Comparison of ENCODE assay signal across 18 cellular contexts in the genomic region with DNA sequence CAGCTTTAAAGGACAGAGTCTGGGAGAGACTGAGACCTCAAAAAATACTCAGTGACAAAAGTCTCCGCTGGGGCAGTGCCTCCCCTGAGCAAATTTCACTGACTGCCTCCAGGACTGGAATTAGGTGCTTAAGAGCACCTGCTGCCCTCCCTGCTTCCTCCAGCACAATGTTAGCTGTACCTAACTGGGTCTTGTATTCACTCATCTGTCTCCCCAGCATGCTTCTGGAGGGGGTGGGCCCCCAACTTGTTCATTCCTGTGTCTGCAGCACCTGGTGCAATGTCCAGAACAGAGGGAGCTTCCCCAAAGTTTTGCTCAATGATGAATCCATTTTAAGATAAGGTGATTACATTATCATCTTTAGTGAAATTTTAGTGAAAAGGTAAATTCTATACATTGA.
A peak's percentile ranks its signal among the peaks of the same experiment; 100 is the strongest.
DNase-seq lines count a peak whose midpoint lies in the region; ATAC-seq and TF ChIP-seq lines count a peak whose summit lies in the region.
"Had no signal": no experiment of that assay in that cellular context is flagged by ENCODE, and none has a peak within 500 bp of the region (broad histone marks: within the 10 kb centered on the region; RNA-seq: fewer than 3 reads in every experiment).

No MANE protein-coding gene starts in this region.

- H3K27me3 ChIP-seq in BLaER1 treated with 17β-estradiol and CSF1 and Interleukin-3, amounts not matched to agents 10 nM and 100 nM: no peaks in the 10 kb centered on the region
- H3K27me3 ChIP-seq in left lung: no peaks in the 10 kb centered on the region
- H3K27me3 ChIP-seq in brain microvascular endothelial cell (replicated peaks): no peaks in the 10 kb centered on the region
- H3K27me3 ChIP-seq: gastrocnemius medialis, MG63, stomach, vagina had no signal

- H3K9ac ChIP-seq in BLaER1 treated with 17β-estradiol and CSF1 and Interleukin-3, amounts not matched to agents 10 nM and 100 nM: peak overlapping the region in 8 of 11 experiments; percentile 46 to 74 (median 52); a peak in 14 of 22 replicates

- ATAC-seq in GM19397 (IDR thresholded peaks at IDR 0.05; ENCODE audit: unreplicated experiment) (peak; percentile 34), HG02870 (IDR thresholded peaks at IDR 0.05; ENCODE audit: unreplicated experiment) (peak; percentile 49), HG03469 (IDR thresholded peaks at IDR 0.05; ENCODE audit: unreplicated experiment) (peak; percentile 27), left lung (no peak), esophagus mucosa (no peak)
- ATAC-seq: activated T-cell treated with anti-CD3 and anti-CD28 coated beads, Interleukin-2, amount 50 U/mL, for 72 hours; gastrocnemius medialis; Right ventricle myocardium inferior had no signal

- H3K36me3 ChIP-seq in BLaER1 treated with 17β-estradiol and CSF1 and Interleukin-3, amounts not matched to agents 10 nM and 100 nM: peaks cover 0 to 4% (median 0%) of the 10 kb centered on the region in 11 experiments; a peak in 3 of 22 replicates
- no peaks in the 10 kb centered on the region for H3K36me3 ChIP-seq in left lung
- no peaks in the 10 kb centered on the region for H3K36me3 ChIP-seq in brain microvascular endothelial cell (replicated peaks)
- H3K36me3 ChIP-seq: gastrocnemius medialis, MG63, stomach, vagina had no signal

- in situ Hi-C loops in brain microvascular endothelial cell (cut with HindIII; ENCODE audit: low pct_ligation_motif_present, low sequenced_read_pairs): no loop called here

- H3K4me3 ChIP-seq in BLaER1 treated with 17β-estradiol and CSF1 and Interleukin-3, amounts not matched to agents 10 nM and 100 nM: peak overlapping the region in 7 of 10 experiments; percentile 46 to 67 (median 56); a peak in 14 of 20 replicates
- H3K4me3 ChIP-seq in left lung (no peak overlapping the region), brain microvascular endothelial cell (ENCODE audit: low read depth, low read length) (no peak overlapping the region)
- H3K4me3 ChIP-seq: gastrocnemius medialis, MG63, stomach, vagina had no signal

- DNase-seq in RKO (ENCODE audit: low spot score): no peak
- DNase-seq in left lung: no peak
- DNase-seq in brain microvascular endothelial cell: no peak
- DNase-seq: activated T-cell treated with anti-CD3 and anti-CD28 coated beads, Interleukin-2, amount 50 U/mL, for 72 hours; CD8-positive, alpha-beta memory T cell; cerebellar nuclear complex; gastrocnemius medialis; MG63; NCI-H2029 treated with DMSO at 0.1 percent for 48 hours; occipital lobe; stomach had no signal

- H4K20me1 ChIP-seq in BLaER1 treated with 17β-estradiol and CSF1 and Interleukin-3, amounts not matched to agents 10 nM and 100 nM: no peaks in the 10 kb centered on the region

- peak overlapping the region in 10 of 11 experiments; percentile 7 to 72 (median 63); a peak in 17 of 22 replicates for H3K27ac ChIP-seq in BLaER1 treated with 17β-estradiol and CSF1 and Interleukin-3, amounts not matched to agents 10 nM and 100 nM
- H3K27ac ChIP-seq in left lung: no peak overlapping the region
- H3K27ac ChIP-seq in brain microvascular endothelial cell: no peak overlapping the region
- H3K27ac ChIP-seq: gastrocnemius medialis, stomach, vagina had no signal

- intact Hi-C loops in left lung (cut with DNase I): no loop called here

- H3K9me3 ChIP-seq in BLaER1 treated with 17β-estradiol and CSF1 and Interleukin-3, amounts not matched to agents 10 nM and 100 nM (replicated peaks in 1 of 11): peaks cover 0 to 32% (median 9%) of the 10 kb centered on the region in 11 experiments; a peak in 13 of 22 replicates
- H3K9me3 ChIP-seq in left lung: no peaks in the 10 kb centered on the region
- H3K9me3 ChIP-seq: gastrocnemius medialis, MG63, stomach, vagina had no signal

- H3K4me2 ChIP-seq in BLaER1 treated with 17β-estradiol and CSF1 and Interleukin-3, amounts not matched to agents 10 nM and 100 nM: peak overlapping the region; percentile 34 to 90 (median 79)

- H3K4me1 ChIP-seq in BLaER1 treated with 17β-estradiol and CSF1 and Interleukin-3, amounts not matched to agents 10 nM and 100 nM: peaks cover 16 to 62% (median 52%) of the 10 kb centered on the region in 10 experiments
- H3K4me1 ChIP-seq in left lung: no peaks in the 10 kb centered on the region
- H3K4me1 ChIP-seq: gastrocnemius medialis, stomach, vagina had no signal

- TF ChIP-seq CTCF in left lung (IDR thresholded peaks at IDR 0.05) (no peak), brain microvascular endothelial cell (IDR thresholded peaks at IDR 0.05; ENCODE audit: low read depth, low read length, missing control alignments) (no peak)

Comparison
In these comparisons a context has a peak if more than half of its experiments do, and no peak if none do; other contexts are left out.
1. H3K27ac ChIP-seq: peak in BLaER1 treated with 17β-estradiol and CSF1 and Interleukin-3, amounts not matched to agents 10 nM and 100 nM (10 of 11); none in left lung (0 of 2) and brain microvascular endothelial cell (single experiment).
2. H3K4me3 ChIP-seq: peak in BLaER1 treated with 17β-estradiol and CSF1 and Interleukin-3, amounts not matched to agents 10 nM and 100 nM (7 of 10); none in left lung (0 of 2) and brain microvascular endothelial cell (single experiment).
3. ATAC-seq: peak in GM19397 (single experiment), HG02870 (single experiment) and HG03469 (single experiment); none in left lung (single experiment) and esophagus mucosa (single experiment).